12 cellular contexts compared by ENCODE assay signal in the genomic region with DNA sequence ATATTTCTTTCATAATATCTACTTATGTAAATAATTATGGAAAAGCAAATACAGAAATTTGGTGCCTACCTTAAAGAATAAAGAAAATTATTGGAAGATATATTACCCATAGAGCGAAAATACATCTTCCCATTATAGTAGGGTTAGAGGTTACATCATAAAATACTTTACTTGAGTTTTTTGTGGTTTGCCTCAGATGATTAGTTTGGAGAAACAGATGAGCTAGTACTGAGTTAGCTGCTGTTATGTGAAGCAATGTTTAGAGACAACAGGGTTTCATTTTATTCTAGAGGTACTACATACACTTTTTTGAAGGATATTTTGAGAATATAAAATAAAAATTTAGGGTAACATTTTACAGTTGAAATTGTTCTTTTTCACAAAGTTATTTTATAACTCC. TPM values are rescaled to one million over a fixed set of nuclear protein-coding genes. Genes with fewer than 3 reads are reported as not detected.
DNase-seq lines count a peak whose midpoint lies in the region; ATAC-seq, FAIRE-seq and TF ChIP-seq lines count a peak whose summit lies in the region.
"Had no signal": no experiment of that assay in that cellular context is flagged by ENCODE, and none has a peak within 500 bp of the region (broad histone marks: within the 10 kb centered on the region; RNA-seq: fewer than 3 reads in every experiment).

No MANE protein-coding gene starts in this region.

- no peak overlapping the region for H3K27ac Mint-ChIP-seq in neural progenitor cell

- no peak for TF ChIP-seq POLR2A in GM12878 (IDR thresholded peaks at IDR 0.05; ENCODE audit: low read depth, low read length)

- DNase-seq in ELR (ENCODE audit: low read depth) (peak; percentile 49), LHCN-M2 (ENCODE audit: low read depth) (peak; percentile 76), GM12878 (ENCODE audit: low read depth, low spot score) (no peak), neural progenitor cell (ENCODE audit: low spot score) (no peak), OCI-M2 (lab: John Stamatoyannopoulos, UW; ENCODE audit: unreplicated experiment) (no peak), NCI-H345 (lab: John Stamatoyannopoulos, UW) (no peak)
- DNase-seq: activated CD4-positive, alpha-beta T cell treated with anti-CD3 and anti-CD28 coated beads, Interleukin-2, amount 50 U/mL, for 4 hours; activated naive CD4-positive, alpha-beta T cell treated with anti-CD3 and anti-CD28 coated beads, Interleukin-2, amount 50 U/mL, for 16 hours; effector CD4-positive, alpha-beta T cell; spleen; stimulated activated CD8-positive, alpha-beta memory T cell treated with anti-CD3 and anti-CD28 coated beads, Interleukin-4, amount 100 ng/mL, for 48 hours had no signal

- RAD21 ChIA-PET in GM12878 (lab: Charles Lee; ENCODE audit: unreplicated experiment) = interaction anchor here (1.2 kb wide), 1 partner anchor 194 kb away, joined by 4 read pairs; no protein-coding TSS in a partner anchor

- SMC1A ChIA-PET in GM12878 (lab: Charles Lee; ENCODE audit: uncharacterized antibody, unreplicated experiment) = interaction anchor here (1.3 to 1.7 kb wide), 2 partner anchors 11 to 200 kb away, joined by 3 to 4 read pairs; no protein-coding TSS in a partner anchor

- H3K36me3 ChIP-seq in GM12878 (ENCODE audit: control insufficient read depth in 2 of 2, insufficient read depth in 2 of 2, low read length in 1 of 2) (no peaks in the 10 kb centered on the region), neural progenitor cell (no peaks in the 10 kb centered on the region)
- H3K36me3 ChIP-seq: spleen had no signal

- peaks cover 4% of the 10 kb centered on the region for H3K4me1 ChIP-seq in GM12878 (ENCODE audit: control insufficient read depth, insufficient read depth, low read length)
- H3K4me1 ChIP-seq in neural progenitor cell = peaks cover 49% of the 10 kb centered on the region

- WGBS in GM12878 (ENCODE audit: insufficient coverage, insufficient replicate concordance, low lambda C conversion rate, missing lambda C conversion rate) = 0% methylated on average over 1 of the region's 1 CpG

- CTCF ChIA-PET in GM12878 (lab: Yijun Ruan, JAX) = no interaction called here

- H2AFZ ChIP-seq in GM12878 (ENCODE audit: control insufficient read depth, low read depth, low read length) (no peak overlapping the region), neural progenitor cell (replicated peaks) (no peak overlapping the region)

- H3K9me3 Mint-ChIP-seq in neural progenitor cell = no peaks in the 10 kb centered on the region

- POLR2A ChIA-PET in GM12878 (lab: Charles Lee) = no interaction called here

- no peaks in the 10 kb centered on the region for H3K9me3 ChIP-seq in GM12878 (replicated peaks; ENCODE audit: control insufficient read depth, insufficient read depth, low read length)
- no peaks in the 10 kb centered on the region for H3K9me3 ChIP-seq in neural progenitor cell (ENCODE audit: low read depth)
- H3K9me3 ChIP-seq: spleen had no signal

- H3K27ac ChIP-seq in GM12878 (ENCODE audit: control insufficient read depth, insufficient read depth) = no peak overlapping the region
- peak overlapping the region; percentile 99 for H3K27ac ChIP-seq in neural progenitor cell

- H3K4me3 ChIP-seq in GM12878 = no peak overlapping the region
- no peak overlapping the region for H3K4me3 ChIP-seq in neural progenitor cell
- H3K4me3 ChIP-seq: spleen had no signal

- TF ChIP-seq CTCF in GM12878 (IDR thresholded peaks at IDR 0.05 in 2 of 3, conservative IDR thresholded peaks at IDR 0.05 in 1 of 3; ENCODE audit: control insufficient read depth in 2 of 3, extremely low read depth in 1 of 3, insufficient read depth in 1 of 3, low read depth in 3 of 3, low read length in 3 of 3) = no peak
- TF ChIP-seq CTCF in neural progenitor cell (IDR thresholded peaks at IDR 0.05) = no peak

- no peak for TF ChIP-seq EP300 in GM12878 (IDR thresholded peaks at IDR 0.05; ENCODE audit: borderline replicate concordance in 1 of 2, control insufficient read depth in 1 of 2, low read depth in 2 of 2, low read length in 2 of 2)

- peaks cover 33% of the 10 kb centered on the region for H3K4me1 Mint-ChIP-seq in neural progenitor cell

- H3F3A ChIP-seq in neural progenitor cell (ENCODE audit: low read depth) = peaks cover 85% of the 10 kb centered on the region

- intact Hi-C loops in GM12878 (cut with micrococcal nuclease; ENCODE audit: unreplicated experiment) = no loop called here

- no peak for TF ChIP-seq RAD21 in GM12878 (IDR thresholded peaks at IDR 0.05; ENCODE audit: insufficient read depth, low read depth, low read length)

- no peak for FAIRE-seq in GM12878 (lab: Jason Lieb, UNC)

- peaks cover 0 to 4% of the 10 kb centered on the region in 2 experiments; a peak in 1 of 4 replicates for H3K27me3 ChIP-seq in GM12878 (replicated peaks in 1 of 2; ENCODE audit: control insufficient read depth in 2 of 2, insufficient read depth in 2 of 2, low read length in 1 of 2)
- H3K27me3 ChIP-seq in neural progenitor cell = no peaks in the 10 kb centered on the region

- in situ Hi-C loops in GM12878 (cut with MboI) = no loop called here

- peaks cover 5% of the 10 kb centered on the region for H3K36me3 Mint-ChIP-seq in neural progenitor cell

- H3K9ac ChIP-seq in GM12878 (ENCODE audit: control insufficient read depth, insufficient read depth, low read length) (no peak overlapping the region), neural progenitor cell (no peak overlapping the region)

- ATAC-seq in GM12878 (no peak), HG02870 (IDR thresholded peaks at IDR 0.05; ENCODE audit: unreplicated experiment) (no peak)

- H3K4me3 Mint-ChIP-seq in neural progenitor cell = no peak overlapping the region

- peaks cover 2% of the 10 kb centered on the region for H3K27me3 Mint-ChIP-seq in neural progenitor cell (ENCODE audit: insufficient read depth, low read depth)

- no peaks in the 10 kb centered on the region for H4K20me1 ChIP-seq in GM12878 (ENCODE audit: control insufficient read depth, insufficient read depth)
- H4K20me1 ChIP-seq in neural progenitor cell (ENCODE audit: low read depth) = peaks cover 16% of the 10 kb centered on the region

- H3K79me2 ChIP-seq in GM12878 (ENCODE audit: control insufficient read depth, insufficient read depth, low read length) = peaks cover 14% of the 10 kb centered on the region
- H3K79me2 ChIP-seq in neural progenitor cell (ENCODE audit: low read depth) = peaks cover 98% of the 10 kb centered on the region

- no TSS peak for BruUV-seq in GM12878 (replicated peaks; lab: Mats Ljungman, UMichigan)

- H3K4me2 ChIP-seq in GM12878 (ENCODE audit: control insufficient read depth, insufficient read depth) = no peak overlapping the region
- peak overlapping the region; percentile 83 for H3K4me2 ChIP-seq in neural progenitor cell

TF ChIP-seq in GM12878, 131 proteins besides CTCF, POLR2A, EP300 and RAD21:
- TF ChIP-seq MTA2 (IDR thresholded peaks at IDR 0.05; ENCODE audit: low read depth) (no peak), POLR2AphosphoS2 (IDR thresholded peaks at IDR 0.05; ENCODE audit: low read depth, low read length) (no peak), RUNX3 (IDR thresholded peaks at IDR 0.05; ENCODE audit: low read length) (peak; percentile 54; the same call in 1 of the 2 replicates)
TF ChIP-seq in GM12878: peak in this region for 1.

RNA-seq across cellular contexts. Expression of a gene that starts 2.9 kb away (rescaled TPM):
- total RNA-seq in LHCN-M2 (2014; rRNA removed) (15.0 and 23.3 TPM in 2 replicates), GM12878 (2014; rRNA removed) (37.1 and 45.6 TPM in 2 replicates), GM12878 (2014; rRNA removed; fragmentation: Illumina TruSeq; extraction: Trizol) (27.5 and 30.1 TPM in 2 replicates), GM12878 (2021) (32.2 and 36.7 TPM in 2 replicates), neural progenitor cell (ENCODE audit: low replicate concordance) (55.7 and 61.3 TPM in 2 replicates)
- 9.2 TPM for polyA plus RNA-seq in LHCN-M2 (2012)
- 240 and 255 TPM in 2 replicates for total RNA-seq in GM12878 (2013; cell fraction: nucleolus; rRNA removed)
- polyA plus RNA-seq in GM12878 (2011; ENCODE audit: low read depth) = 34.5 TPM
- polyA plus RNA-seq in GM12878 (2011; rRNA removed) (61.1 and 61.5 TPM in 2 replicates), GM12878 (2014; fragmentation: Illumina TruSeq; extraction: Trizol) (29.5 and 39.5 TPM in 2 replicates), GM12878 (2014; fragmentation: Nextera tagmentation; extraction: Ambion mirVana) (10 to 100 TPM in 1 of 2 experiments, 1 to 10 TPM in 1; 8.7 to 12.1 TPM), GM12878 (2014; rRNA removed) (32.8 and 37.4 TPM in 2 replicates), GM12878 (2016; fragmentation: Nextera tagmentation; extraction: Ambion mirVana) (10 to 100 TPM; 13.8 to 16.3 TPM)
- polyA plus RNA-seq in GM12878 (2011; cell fraction: cytosol; rRNA removed) = 41.5 and 44.6 TPM in 2 replicates
- 63.2 and 68.2 TPM in 2 replicates for polyA plus RNA-seq in GM12878 (2011; cell fraction: nucleus; rRNA removed)
- 19.2 and 23.0 TPM in 2 replicates for polyA plus RNA-seq in GM12878 (2012)
- polyA minus RNA-seq in GM12878 (2011; rRNA and poly(A)+ RNA removed) = 95.6 and 97.9 TPM in 2 replicates
- polyA minus RNA-seq in GM12878 (2011; cell fraction: cytosol; rRNA and poly(A)+ RNA removed) = 15.5 and 19.3 TPM in 2 replicates
- 74.1 and 152 TPM in 2 replicates for polyA minus RNA-seq in GM12878 (2011; cell fraction: nucleus; rRNA and poly(A)+ RNA removed)

RNA-seq across cellular contexts. Expression of a gene that starts 5.7 kb away (rescaled TPM):
- total RNA-seq in LHCN-M2 (2014; rRNA removed) (0.13 and 0.63 TPM in 2 replicates), GM12878 (2014; rRNA removed) (0.23 and 0.98 TPM in 2 replicates), GM12878 (2014; rRNA removed; fragmentation: Illumina TruSeq; extraction: Trizol) (0.28 and 0.45 TPM in 2 replicates), GM12878 (2021) (0.13 and 0.72 TPM in 2 replicates), neural progenitor cell (ENCODE audit: low replicate concordance) (123 and 127 TPM in 2 replicates)
- polyA plus RNA-seq in LHCN-M2 (2012) = 0.09 TPM
- 0.22 and 0.35 TPM in 2 replicates for total RNA-seq in GM12878 (2013; cell fraction: nucleolus; rRNA removed)
- polyA plus RNA-seq in GM12878 (2011; ENCODE audit: low read depth) = not detected
- polyA plus RNA-seq in GM12878 (2011; rRNA removed) (0.04 and 0.05 TPM in 2 replicates), GM12878 (2014; fragmentation: Illumina TruSeq; extraction: Trizol) (0.26 and 0.65 TPM in 2 replicates), GM12878 (2014; fragmentation: Nextera tagmentation; extraction: Ambion mirVana) (under 1 TPM; 0.08 to 0.29 TPM), GM12878 (2014; rRNA removed) (0.53 and 0.90 TPM in 2 replicates), GM12878 (2016; fragmentation: Nextera tagmentation; extraction: Ambion mirVana) (under 1 TPM; 0.63 to 0.78 TPM)
- polyA plus RNA-seq in GM12878 (2011; cell fraction: cytosol; rRNA removed) = 0.03 and 0.10 TPM in 2 replicates
- 0.06 TPM in 1 of 2 replicates, not detected in the other for polyA plus RNA-seq in GM12878 (2011; cell fraction: nucleus; rRNA removed)
- polyA plus RNA-seq in GM12878 (2012) = 0.16 and 0.28 TPM in 2 replicates
- polyA minus RNA-seq in GM12878 (2011; rRNA and poly(A)+ RNA removed) = 0.05 and 0.15 TPM in 2 replicates
- polyA minus RNA-seq in GM12878 (2011; cell fraction: cytosol; rRNA and poly(A)+ RNA removed) = not detected in 2 replicates
- not detected in 2 replicates for polyA minus RNA-seq in GM12878 (2011; cell fraction: nucleus; rRNA and poly(A)+ RNA removed)

Comparison
In these comparisons a context has a peak if more than half of its experiments do, and no peak if none do; other contexts are left out.
1. DNase-seq: peak in ELR (single experiment) and LHCN-M2 (single experiment); none in GM12878 (single experiment), neural progenitor cell (single experiment), OCI-M2 (single experiment) and NCI-H345 (single experiment).
2. RNA of a gene that starts 5.7 kb away (total RNA-seq): 123 to 127 TPM in neural progenitor cell; 0.13 to 0.63 TPM in LHCN-M2 and 0.13 to 0.98 TPM in GM12878; every median in the first group is over 10 times any median in the second.